ENCODE assay signal across 8 cellular contexts in genomic region chr6:157317129-157317814, GRCh38. TPM values are rescaled to one million over a fixed set of nuclear protein-coding genes. Genes with fewer than 3 reads are reported as not detected.
DNase-seq lines count a peak whose midpoint lies in the region; ATAC-seq lines count a peak whose summit lies in the region.

No MANE protein-coding gene starts in this region.

- H3K4me3 ChIP-seq in aorta (ENCODE audit: low read length in 2 of 2) = no peak overlapping the region

- 38 to 43% methylated on average over 4 of the region's 4 CpGs for WGBS in aorta, 2 donors

- H3K4me3 Mint-ChIP-seq in central memory CD8-positive, alpha-beta T cell = no peak overlapping the region
- H3K4me3 Mint-ChIP-seq in memory B cell = no peak overlapping the region

- peaks cover 15% of the 10 kb centered on the region for H3K36me3 Mint-ChIP-seq in central memory CD8-positive, alpha-beta T cell (ENCODE audit: insufficient read depth)
- H3K36me3 Mint-ChIP-seq in memory B cell = peaks cover 32% of the 10 kb centered on the region

- no peaks in the 10 kb centered on the region for H3K9me3 ChIP-seq in aorta (ENCODE audit: control insufficient read depth, low read length)

- peak; percentile 35 for DNase-seq in stimulated activated CD4-positive, alpha-beta T cell treated with anti-CD3 and anti-CD28 coated beads, Interleukin-15, amount 100 ng/mL, for 24 hours
- DNase-seq in stimulated activated CD4-positive, alpha-beta T cell treated with anti-CD3 and anti-CD28 coated beads, Interleukin-12 subunit alpha, Interleukin-12 subunit beta, amount 100 ng/mL, for 4 hours = no peak
- DNase-seq in central memory CD8-positive, alpha-beta T cell (ENCODE audit: low spot score in 2 of 2) = no peak
- DNase-seq in memory B cell (ENCODE audit: low spot score in 2 of 2) (no peak), aorta (peak; percentile 87 to 88), NCI-H1436 (lab: John Stamatoyannopoulos, UW) (no peak), NCI-H82 (lab: John Stamatoyannopoulos, UW) (no peak), NCI-H446 treated with DMSO at 0.1 percent for 48 hours (lab: John Stamatoyannopoulos, UW) (no peak)

- peak overlapping the region in 1 of 2 donors; percentile 17 for H3K27ac ChIP-seq in aorta (ENCODE audit: low read depth in 1 of 2, low read length in 2 of 2)

- intact Hi-C loops in aorta (cut with DNase I) = loop anchor here in 1 of 2 donors (5.0 to 10.0 kb wide), 2 partner anchors 218 to 350 kb away; no protein-coding TSS in a partner anchor

- peaks cover 0 to 6% of the 10 kb centered on the region in 2 donors for H3K36me3 ChIP-seq in aorta (ENCODE audit: control insufficient read depth in 1 of 2, insufficient read depth in 2 of 2, low read length in 1 of 2)

- peaks cover 5% of the 10 kb centered on the region for H3K4me1 Mint-ChIP-seq in central memory CD8-positive, alpha-beta T cell
- H3K4me1 Mint-ChIP-seq in memory B cell = peaks cover 11% of the 10 kb centered on the region

- H3K27ac Mint-ChIP-seq in central memory CD8-positive, alpha-beta T cell (ENCODE audit: low read depth) = peak overlapping the region; percentile 20
- H3K27ac Mint-ChIP-seq in memory B cell = peak overlapping the region; percentile 19

- no peaks in the 10 kb centered on the region for H3K27me3 ChIP-seq in aorta (ENCODE audit: control insufficient read depth in 1 of 2, insufficient read depth in 2 of 2, low read length in 1 of 2)

- H3K27me3 Mint-ChIP-seq in central memory CD8-positive, alpha-beta T cell = no peaks in the 10 kb centered on the region
- H3K27me3 Mint-ChIP-seq in memory B cell = no peaks in the 10 kb centered on the region

- no peaks in the 10 kb centered on the region for H3K4me1 ChIP-seq in aorta (ENCODE audit: control insufficient read depth in 1 of 2, insufficient read depth in 2 of 2, low read length in 2 of 2)

- no peak for ATAC-seq in central memory CD8-positive, alpha-beta T cell (replicated peaks; ENCODE audit: extremely low read depth, poor library complexity, severe bottlenecking)
- ATAC-seq in memory B cell (ENCODE audit: low read depth) (no peak), aorta (ENCODE audit: low FRiP score) (peak; percentile 75)

- no peaks in the 10 kb centered on the region for H3K9me3 Mint-ChIP-seq in central memory CD8-positive, alpha-beta T cell
- H3K9me3 Mint-ChIP-seq in memory B cell = no peaks in the 10 kb centered on the region

RNA-seq across cellular contexts. Expression of gene TMEM242, which starts 6.0 kb away (rescaled TPM):
- total RNA-seq in aorta = 10 to 100 TPM; 13.1 to 17.5 TPM
- 10 to 100 TPM; 12.0 to 17.0 TPM for polyA plus RNA-seq in aorta

Comparison
In these comparisons a context has a peak if more than half of its experiments do, and no peak if none do; other contexts are left out.
1. DNase-seq: peak in stimulated activated CD4-positive, alpha-beta T cell treated with anti-CD3 and anti-CD28 coated beads, Interleukin-15, amount 100 ng/mL, for 24 hours (single experiment) and aorta (2 of 2); none in stimulated activated CD4-positive, alpha-beta T cell treated with anti-CD3 and anti-CD28 coated beads, Interleukin-12 subunit alpha, Interleukin-12 subunit beta, amount 100 ng/mL, for 4 hours (single experiment), central memory CD8-positive, alpha-beta T cell (0 of 2), memory B cell (0 of 2), NCI-H1436 (single experiment), NCI-H82 (single experiment) and NCI-H446 treated with DMSO at 0.1 percent for 48 hours (single experiment).